1 cellular context compared by ENCODE assay signal in genomic region chr6:27471365-27472115, GRCh38.
A peak's percentile ranks its signal among the peaks of the same experiment; 100 is the strongest.
TF ChIP-seq lines count a peak whose summit lies in the region.

No MANE protein-coding gene starts in this region.

TF ChIP-seq in K562, 482 proteins besides CTCF, POLR2A, EP300 and RAD21 (continued from another document and continues in another):
- TF ChIP-seq YY1 (IDR thresholded peaks at IDR 0.05; ENCODE audit: borderline replicate concordance in 1 of 3, control insufficient read depth in 1 of 3, extremely low read depth in 1 of 3, insufficient read depth in 3 of 3, insufficient read length in 1 of 3, insufficient replicate concordance in 2 of 3, low read depth in 1 of 3, low read length in 2 of 3), result peak in 1 of 3 experiments; percentile 78
- TF ChIP-seq SETDB1 (IDR thresholded peaks at IDR 0.05; ENCODE audit: low read length), result no peak
- peak; percentile 4; the same call in 1 of the 2 replicates for TF ChIP-seq POLR2H (tag; IDR thresholded peaks at IDR 0.05; ENCODE audit: low read depth)
- TF ChIP-seq XRCC3 (IDR thresholded peaks at IDR 0.05), result no peak
- TF ChIP-seq, protein P1, sequence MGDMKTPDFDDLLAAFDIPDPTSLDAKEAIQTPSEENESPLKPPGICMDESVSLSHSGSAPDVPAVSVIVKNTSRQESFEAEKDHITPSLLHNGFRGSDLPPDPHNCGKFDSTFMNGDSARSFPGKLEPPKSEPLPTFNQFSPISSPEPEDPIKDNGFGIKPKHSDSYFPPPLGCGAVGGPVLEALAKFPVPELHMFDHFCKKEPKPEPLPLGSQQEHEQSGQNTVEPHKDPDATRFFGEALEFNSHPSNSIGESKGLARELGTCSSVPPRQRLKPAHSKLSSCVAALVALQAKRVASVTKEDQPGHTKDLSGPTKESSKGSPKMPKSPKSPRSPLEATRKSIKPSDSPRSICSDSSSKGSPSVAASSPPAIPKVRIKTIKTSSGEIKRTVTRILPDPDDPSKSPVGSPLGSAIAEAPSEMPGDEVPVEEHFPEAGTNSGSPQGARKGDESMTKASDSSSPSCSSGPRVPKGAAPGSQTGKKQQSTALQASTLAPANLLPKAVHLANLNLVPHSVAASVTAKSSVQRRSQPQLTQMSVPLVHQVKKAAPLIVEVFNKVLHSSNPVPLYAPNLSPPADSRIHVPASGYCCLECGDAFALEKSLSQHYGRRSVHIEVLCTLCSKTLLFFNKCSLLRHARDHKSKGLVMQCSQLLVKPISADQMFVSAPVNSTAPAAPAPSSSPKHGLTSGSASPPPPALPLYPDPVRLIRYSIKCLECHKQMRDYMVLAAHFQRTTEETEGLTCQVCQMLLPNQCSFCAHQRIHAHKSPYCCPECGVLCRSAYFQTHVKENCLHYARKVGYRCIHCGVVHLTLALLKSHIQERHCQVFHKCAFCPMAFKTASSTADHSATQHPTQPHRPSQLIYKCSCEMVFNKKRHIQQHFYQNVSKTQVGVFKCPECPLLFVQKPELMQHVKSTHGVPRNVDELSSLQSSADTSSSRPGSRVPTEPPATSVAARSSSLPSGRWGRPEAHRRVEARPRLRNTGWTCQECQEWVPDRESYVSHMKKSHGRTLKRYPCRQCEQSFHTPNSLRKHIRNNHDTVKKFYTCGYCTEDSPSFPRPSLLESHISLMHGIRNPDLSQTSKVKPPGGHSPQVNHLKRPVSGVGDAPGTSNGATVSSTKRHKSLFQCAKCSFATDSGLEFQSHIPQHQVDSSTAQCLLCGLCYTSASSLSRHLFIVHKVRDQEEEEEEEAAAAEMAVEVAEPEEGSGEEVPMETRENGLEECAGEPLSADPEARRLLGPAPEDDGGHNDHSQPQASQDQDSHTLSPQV (IDR thresholded peaks at IDR 0.05), result 0 out of 2 replicates have a peak, but pooled peaks have one; percentile 34
- no peak for TF ChIP-seq ETV5 (CRISPR knock-in tag; IDR thresholded peaks at IDR 0.05; ENCODE audit: low read depth)
- TF ChIP-seq FOXJ2 (tag; IDR thresholded peaks at IDR 0.05), result 0 out of 2 replicates have a peak, but pooled peaks have one; percentile 25
- no peak for TF ChIP-seq DPF2 (IDR thresholded peaks at IDR 0.05)
- TF ChIP-seq, protein P2, sequence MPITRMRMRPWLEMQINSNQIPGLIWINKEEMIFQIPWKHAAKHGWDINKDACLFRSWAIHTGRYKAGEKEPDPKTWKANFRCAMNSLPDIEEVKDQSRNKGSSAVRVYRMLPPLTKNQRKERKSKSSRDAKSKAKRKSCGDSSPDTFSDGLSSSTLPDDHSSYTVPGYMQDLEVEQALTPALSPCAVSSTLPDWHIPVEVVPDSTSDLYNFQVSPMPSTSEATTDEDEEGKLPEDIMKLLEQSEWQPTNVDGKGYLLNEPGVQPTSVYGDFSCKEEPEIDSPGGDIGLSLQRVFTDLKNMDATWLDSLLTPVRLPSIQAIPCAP (CRISPR knock-in tag; IDR thresholded peaks at IDR 0.05; ENCODE audit: borderline replicate concordance), result no peak
- no peak for TF ChIP-seq BRCA1 (IDR thresholded peaks at IDR 0.05)
- TF ChIP-seq BRCA1 (CRISPR knock-in tag; IDR thresholded peaks at IDR 0.05), result no peak
- TF ChIP-seq CXXC5 (CRISPR knock-in tag; IDR thresholded peaks at IDR 0.05), result no peak
- peak; percentile 83 for TF ChIP-seq ZNF316 (IDR thresholded peaks at IDR 0.05)
- TF ChIP-seq HINFP (tag; conservative IDR thresholded peaks at IDR 0.05; ENCODE audit: low read depth), result no peak
- TF ChIP-seq POLR2B (IDR thresholded peaks at IDR 0.05; ENCODE audit: low read depth, partially characterized antibody), result no peak
- TF ChIP-seq SMARCB1 (IDR thresholded peaks at IDR 0.05; ENCODE audit: insufficient read length, low read depth), result no peak
- no peak for TF ChIP-seq UBTF (IDR thresholded peaks at IDR 0.05; ENCODE audit: borderline replicate concordance in 1 of 2, low read depth in 2 of 2, low read length in 2 of 2)
- no peak for TF ChIP-seq PRMT5 (CRISPR knock-in tag; IDR thresholded peaks at IDR 0.05)
- no peak for TF ChIP-seq MYNN (IDR thresholded peaks at IDR 0.05)
- no peak for TF ChIP-seq MYNN (CRISPR knock-in tag; IDR thresholded peaks at IDR 0.05)
- TF ChIP-seq ZNF695 (CRISPR knock-in tag; IDR thresholded peaks at IDR 0.05), result no peak
- no peak for TF ChIP-seq FOSL1 (tag; conservative IDR thresholded peaks at IDR 0.05)
- TF ChIP-seq ZNF445 (CRISPR knock-in tag; IDR thresholded peaks at IDR 0.05; ENCODE audit: low read depth), result no peak
- TF ChIP-seq ZNF780A (CRISPR knock-in tag; IDR thresholded peaks at IDR 0.05), result no peak
- no peak for TF ChIP-seq FIP1L1 (IDR thresholded peaks at IDR 0.05; ENCODE audit: low read depth, low read length, poor library complexity, severe bottlenecking)
- TF ChIP-seq HNRNPH1 (optimal IDR thresholded peaks at IDR 0.05; ENCODE audit: low read depth, low read length), result no peak
- no peak for TF ChIP-seq CHD2 (IDR thresholded peaks at IDR 0.05; ENCODE audit: low read depth, low read length)
- TF ChIP-seq MCM2 (IDR thresholded peaks at IDR 0.05; ENCODE audit: low read depth), result no peak
- TF ChIP-seq PCBP2 (IDR thresholded peaks at IDR 0.05; ENCODE audit: low read depth, low read length, poor library complexity, severe bottlenecking), result no peak
- peak; percentile 49 for TF ChIP-seq MAFG (tag; conservative IDR thresholded peaks at IDR 0.05)
- no peak for TF ChIP-seq HIVEP1 (CRISPR knock-in tag; IDR thresholded peaks at IDR 0.05)
- no peak for TF ChIP-seq CUX1 (CRISPR knock-in tag; IDR thresholded peaks at IDR 0.05)
- no peak for TF ChIP-seq KLF6 (CRISPR knock-in tag; IDR thresholded peaks at IDR 0.05; ENCODE audit: borderline replicate concordance)
- TF ChIP-seq JUND (IDR thresholded peaks at IDR 0.05; ENCODE audit: borderline replicate concordance, low read depth, low read length), result no peak
- TF ChIP-seq JUND (tag; IDR thresholded peaks at IDR 0.05; ENCODE audit: borderline replicate concordance, low read depth, low read length), result no peak
- TF ChIP-seq ZKSCAN8 (CRISPR knock-in tag; IDR thresholded peaks at IDR 0.05), result 0 out of 2 replicates have a peak, but pooled peaks have one; percentile 22
- no peak for TF ChIP-seq EZH2 (IDR thresholded peaks at IDR 0.05; ENCODE audit: borderline replicate concordance, low read depth, low read length)
- no peak for TF ChIP-seq TCF3 (CRISPR knock-in tag; IDR thresholded peaks at IDR 0.05)
- TF ChIP-seq, protein P3, sequence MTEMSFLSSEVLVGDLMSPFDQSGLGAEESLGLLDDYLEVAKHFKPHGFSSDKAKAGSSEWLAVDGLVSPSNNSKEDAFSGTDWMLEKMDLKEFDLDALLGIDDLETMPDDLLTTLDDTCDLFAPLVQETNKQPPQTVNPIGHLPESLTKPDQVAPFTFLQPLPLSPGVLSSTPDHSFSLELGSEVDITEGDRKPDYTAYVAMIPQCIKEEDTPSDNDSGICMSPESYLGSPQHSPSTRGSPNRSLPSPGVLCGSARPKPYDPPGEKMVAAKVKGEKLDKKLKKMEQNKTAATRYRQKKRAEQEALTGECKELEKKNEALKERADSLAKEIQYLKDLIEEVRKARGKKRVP (CRISPR knock-in tag; IDR thresholded peaks at IDR 0.05), result no peak
- no peak for TF ChIP-seq RB1 (IDR thresholded peaks at IDR 0.05; ENCODE audit: low read depth)
- no peak for TF ChIP-seq BHLHE40 (IDR thresholded peaks at IDR 0.05; ENCODE audit: low read length)
- TF ChIP-seq, protein P4, sequence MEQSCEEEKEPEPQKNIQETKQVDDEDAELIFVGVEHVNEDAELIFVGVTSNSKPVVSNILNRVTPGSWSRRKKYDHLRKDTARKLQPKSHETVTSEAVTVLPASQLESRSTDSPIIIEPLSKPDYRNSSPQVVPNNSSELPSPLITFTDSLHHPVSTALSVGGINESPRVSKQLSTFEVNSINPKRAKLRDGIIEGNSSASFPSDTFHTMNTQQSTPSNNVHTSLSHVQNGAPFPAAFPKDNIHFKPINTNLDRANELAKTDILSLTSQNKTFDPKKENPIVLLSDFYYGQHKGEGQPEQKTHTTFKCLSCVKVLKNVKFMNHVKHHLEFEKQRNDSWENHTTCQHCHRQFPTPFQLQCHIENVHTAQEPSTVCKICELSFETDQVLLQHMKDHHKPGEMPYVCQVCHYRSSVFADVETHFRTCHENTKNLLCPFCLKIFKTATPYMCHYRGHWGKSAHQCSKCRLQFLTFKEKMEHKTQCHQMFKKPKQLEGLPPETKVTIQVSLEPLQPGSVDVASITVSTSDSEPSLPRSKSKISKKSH (CRISPR knock-in tag; IDR thresholded peaks at IDR 0.05), result no peak
- no peak for TF ChIP-seq HNRNPUL1 (IDR thresholded peaks at IDR 0.05; ENCODE audit: low read length)
